Comparison of ENCODE assay signal across 13 cellular contexts in genomic region chr12:19847294-19848059, GRCh38.
DNase-seq lines count a peak whose midpoint lies in the region; ATAC-seq and FAIRE-seq lines count a peak whose summit lies in the region.
"Had no signal": no experiment of that assay in that cellular context is flagged by ENCODE, and none has a peak within 500 bp of the region (broad histone marks: within the 10 kb centered on the region; RNA-seq: fewer than 3 reads in every experiment).

No MANE protein-coding gene starts in this region.

- intact Hi-C loops in left cardiac atrium (cut with DNase I) = loop anchor here in 1 of 2 donors (5.0 kb wide), 1 partner anchor 45 kb away; no protein-coding TSS in a partner anchor

- no peak for FAIRE-seq in GM19239 (lab: Jason Lieb, UNC)

- H3K4me3 ChIP-seq in skin epidermis = no peak overlapping the region
- H3K4me3 ChIP-seq: HAP-1, prostate gland, SK-N-MC had no signal

- H3K27ac ChIP-seq in skin epidermis = peak overlapping the region in 11 of 21 experiments; percentile 3 to 61 (median 17)
- H3K27ac ChIP-seq: prostate gland, SK-N-MC had no signal

- ATAC-seq in GM21786 (IDR thresholded peaks at IDR 0.05; ENCODE audit: unreplicated experiment) (peak; percentile 51), left cardiac atrium (peak; percentile 83 to 87), GM19452 (IDR thresholded peaks at IDR 0.05; ENCODE audit: unreplicated experiment) (no peak), HG02981 (IDR thresholded peaks at IDR 0.05; ENCODE audit: unreplicated experiment) (no peak)

- DNase-seq in RPMI8226 (peak; percentile 68), left cardiac atrium (no peak), NCI-H1092 (lab: John Stamatoyannopoulos, UW) (no peak), GM19239 (ENCODE audit: insufficient read length, low spot score) (no peak)
- DNase-seq: activated T-cell treated with anti-CD3 and anti-CD28 coated beads, Interleukin-2, amount 50 U/mL, for 24 hours; substantia nigra had no signal

Comparison
In these comparisons a context has a peak if more than half of its experiments do, and no peak if none do; other contexts are left out.
1. ATAC-seq: peak in GM21786 (single experiment) and left cardiac atrium (2 of 2); none in GM19452 (single experiment) and HG02981 (single experiment).